In genomic region chr3:79015854-79016253, GRCh38 we compare ENCODE assay signal across 15 cellular contexts.
DNase-seq lines count a peak whose midpoint lies in the region; FAIRE-seq and TF ChIP-seq lines count a peak whose summit lies in the region.
"Had no signal": no experiment of that assay in that cellular context is flagged by ENCODE, and none has a peak within 500 bp of the region (broad histone marks: within the 10 kb centered on the region; RNA-seq: fewer than 3 reads in every experiment).

No MANE protein-coding gene starts in this region.

- H3K27me3 Mint-ChIP-seq in astrocyte (ENCODE audit: low read depth, unreplicated experiment) = no peaks in the 10 kb centered on the region
- H3K27me3 Mint-ChIP-seq in activated T-helper 1 cell treated with anti-CD3 and anti-CD28 coated beads, Interleukin-12 subunit alpha, Interleukin-12 subunit beta, Interleukin-2, Interleukin-4 antibody, amounts not matched to agents 30 ng/mL and 10 ng/mL and 1 ng/mL, durations not matched to agents 14 hours and 24 hours and 36 hours (ENCODE audit: insufficient read depth) = peaks cover 20% of the 10 kb centered on the region

- no peak overlapping the region for H3K4me3 Mint-ChIP-seq in astrocyte (ENCODE audit: unreplicated experiment)
- H3K4me3 Mint-ChIP-seq in activated T-helper 1 cell treated with anti-CD3 and anti-CD28 coated beads, Interleukin-12 subunit alpha, Interleukin-12 subunit beta, Interleukin-2, Interleukin-4 antibody, amounts not matched to agents 30 ng/mL and 10 ng/mL and 1 ng/mL, durations not matched to agents 14 hours and 24 hours and 36 hours = no peak overlapping the region
- H3K4me3 Mint-ChIP-seq: T-helper 2 cell treated with Interferon-gamma antibody and Interleukin-4, amounts not matched to agents 5 μg/mL and 100 μg/mL, for 36 hours had no signal

- peaks cover 69% of the 10 kb centered on the region for H3K79me2 ChIP-seq in astrocyte (ENCODE audit: insufficient read depth, low read length)

- peak overlapping the region; percentile 99 for H3K4me2 ChIP-seq in astrocyte (ENCODE audit: low read length)

- no peak overlapping the region for H3K27ac Mint-ChIP-seq in astrocyte (ENCODE audit: unreplicated experiment)
- no peak overlapping the region for H3K27ac Mint-ChIP-seq in activated T-helper 1 cell treated with anti-CD3 and anti-CD28 coated beads, Interleukin-12 subunit alpha, Interleukin-12 subunit beta, Interleukin-2, Interleukin-4 antibody, amounts not matched to agents 30 ng/mL and 10 ng/mL and 1 ng/mL, durations not matched to agents 14 hours and 24 hours and 36 hours
- H3K27ac Mint-ChIP-seq: T-helper 2 cell treated with Interferon-gamma antibody and Interleukin-4, amounts not matched to agents 5 μg/mL and 100 μg/mL, for 36 hours had no signal

- H3K27me3 ChIP-seq in astrocyte (ENCODE audit: insufficient read depth, low read length) (no peaks in the 10 kb centered on the region), muscle layer of duodenum (ENCODE audit: low read depth, low read length) (peaks cover 4% of the 10 kb centered on the region), Peyer's patch (no peaks in the 10 kb centered on the region)
- H3K27me3 ChIP-seq: adrenal gland had no signal

- H3K4me3 ChIP-seq in AG10803 (ENCODE audit: low read length) (peak overlapping the region; percentile 81), astrocyte (ENCODE audit: insufficient read depth, low read depth, low read length) (no peak overlapping the region), muscle layer of duodenum (ENCODE audit: low read depth in 1 of 2, low read length in 2 of 2) (peak overlapping the region; percentile 92), Peyer's patch (no peak overlapping the region)

- no peaks in the 10 kb centered on the region for H3K9me3 Mint-ChIP-seq in astrocyte (ENCODE audit: unreplicated experiment)
- no peaks in the 10 kb centered on the region for H3K9me3 Mint-ChIP-seq in activated T-helper 1 cell treated with anti-CD3 and anti-CD28 coated beads, Interleukin-12 subunit alpha, Interleukin-12 subunit beta, Interleukin-2, Interleukin-4 antibody, amounts not matched to agents 30 ng/mL and 10 ng/mL and 1 ng/mL, durations not matched to agents 14 hours and 24 hours and 36 hours
- H3K9me3 Mint-ChIP-seq: T-helper 2 cell treated with Interferon-gamma antibody and Interleukin-4, amounts not matched to agents 5 μg/mL and 100 μg/mL, for 36 hours had no signal

- TF ChIP-seq POLR2A in Peyer's patch (IDR thresholded peaks at IDR 0.05) = no peak

- no peak overlapping the region for H2AFZ ChIP-seq in astrocyte (ENCODE audit: low read depth, low read length)

- H4K20me1 ChIP-seq in astrocyte (ENCODE audit: insufficient read depth, low read length) = peaks cover 39% of the 10 kb centered on the region

- H3K27ac ChIP-seq in astrocyte (ENCODE audit: low read depth, low read length) (no peak overlapping the region), muscle layer of duodenum (ENCODE audit: low read length) (no peak overlapping the region), Peyer's patch (no peak overlapping the region)
- H3K27ac ChIP-seq: adrenal gland, prostate gland had no signal

- peak; percentile 37 for FAIRE-seq in astrocyte (lab: Jason Lieb, UNC)
- FAIRE-seq: GM12891 had no signal

- peaks cover 16% of the 10 kb centered on the region for H3K4me1 Mint-ChIP-seq in astrocyte (ENCODE audit: low read depth, unreplicated experiment)
- no peaks in the 10 kb centered on the region for H3K4me1 Mint-ChIP-seq in activated T-helper 1 cell treated with anti-CD3 and anti-CD28 coated beads, Interleukin-12 subunit alpha, Interleukin-12 subunit beta, Interleukin-2, Interleukin-4 antibody, amounts not matched to agents 30 ng/mL and 10 ng/mL and 1 ng/mL, durations not matched to agents 14 hours and 24 hours and 36 hours (ENCODE audit: low read depth)

- H3K4me1 ChIP-seq in astrocyte (ENCODE audit: insufficient read depth, low read length) (no peaks in the 10 kb centered on the region), muscle layer of duodenum (ENCODE audit: control insufficient read depth in 1 of 2, insufficient read depth in 2 of 2, low read length in 2 of 2) (peaks cover 5 to 22% of the 10 kb centered on the region in 2 donors), Peyer's patch (no peaks in the 10 kb centered on the region)
- H3K4me1 ChIP-seq: prostate gland had no signal

- no peaks in the 10 kb centered on the region for H3K9me3 ChIP-seq in astrocyte (ENCODE audit: insufficient read depth, low read depth, low read length)
- H3K9me3 ChIP-seq in muscle layer of duodenum (ENCODE audit: control insufficient read depth in 1 of 2, low read length in 2 of 2) = no peaks in the 10 kb centered on the region
- H3K9me3 ChIP-seq in Peyer's patch = no peaks in the 10 kb centered on the region
- H3K9me3 ChIP-seq: adrenal gland, prostate gland had no signal

- intact Hi-C loops in activated T-helper 1 cell treated with anti-CD3 and anti-CD28 coated beads, Interleukin-12 subunit alpha, Interleukin-12 subunit beta, Interleukin-2, Interleukin-4 antibody, amounts not matched to agents 30 ng/mL and 10 ng/mL and 1 ng/mL, durations not matched to agents 14 hours and 24 hours and 36 hours (cut with micrococcal nuclease) = no loop called here

- TF ChIP-seq CTCF in AG10803 (conservative IDR thresholded peaks at IDR 0.05; ENCODE audit: low read length) = no peak
- no peak for TF ChIP-seq CTCF in GM20000 (IDR thresholded peaks at IDR 0.05; ENCODE audit: extremely low read depth, missing control alignments)
- TF ChIP-seq CTCF in astrocyte (IDR thresholded peaks at IDR 0.05; ENCODE audit: insufficient read depth, low read depth, low read length) = no peak
- no peak for TF ChIP-seq CTCF in Peyer's patch (IDR thresholded peaks at IDR 0.05)

- no peak overlapping the region for H3K9ac ChIP-seq in astrocyte (ENCODE audit: low read length)

- DNase-seq in AG10803 (ENCODE audit: low read depth) (no peak), GM20000 (ENCODE audit: low spot score) (peak; percentile 17), astrocyte (ENCODE audit: low read depth) (no peak), MV-4-11 (lab: John Stamatoyannopoulos, UW) (no peak), NCI-H1417 treated with DMSO at 0.1 percent for 48 hours (lab: John Stamatoyannopoulos, UW) (no peak), Peyer's patch (no peak)
- no peak for DNase-seq in activated T-helper 1 cell treated with anti-CD3 and anti-CD28 coated beads, Interleukin-12 subunit alpha, Interleukin-12 subunit beta, Interleukin-2, Interleukin-4 antibody, amounts not matched to agents 30 ng/mL and 10 ng/mL and 1 ng/mL, durations not matched to agents 14 hours and 24 hours and 36 hours (ENCODE audit: low spot score)
- DNase-seq: adrenal gland; effector CD4-positive, alpha-beta T cell; NCI-H187; substantia nigra had no signal

- no peaks in the 10 kb centered on the region for H3K36me3 Mint-ChIP-seq in astrocyte (ENCODE audit: low read depth, unreplicated experiment)
- H3K36me3 Mint-ChIP-seq in activated T-helper 1 cell treated with anti-CD3 and anti-CD28 coated beads, Interleukin-12 subunit alpha, Interleukin-12 subunit beta, Interleukin-2, Interleukin-4 antibody, amounts not matched to agents 30 ng/mL and 10 ng/mL and 1 ng/mL, durations not matched to agents 14 hours and 24 hours and 36 hours (ENCODE audit: low read depth) = no peaks in the 10 kb centered on the region

- H3K36me3 ChIP-seq in astrocyte (ENCODE audit: insufficient read depth, low read length) = no peaks in the 10 kb centered on the region
- no peaks in the 10 kb centered on the region for H3K36me3 ChIP-seq in muscle layer of duodenum (ENCODE audit: control insufficient read depth in 1 of 2, insufficient read depth in 2 of 2, low read length in 2 of 2)
- H3K36me3 ChIP-seq in Peyer's patch = no peaks in the 10 kb centered on the region
- H3K36me3 ChIP-seq: adrenal gland, prostate gland had no signal

Comparison
In these comparisons a context has a peak if more than half of its experiments do, and no peak if none do; other contexts are left out.
1. H3K4me3 ChIP-seq: peak in AG10803 (single experiment) and muscle layer of duodenum (2 of 2); none in astrocyte (single experiment) and Peyer's patch (0 of 4).